26 cellular contexts compared by ENCODE assay signal in the genomic region with DNA sequence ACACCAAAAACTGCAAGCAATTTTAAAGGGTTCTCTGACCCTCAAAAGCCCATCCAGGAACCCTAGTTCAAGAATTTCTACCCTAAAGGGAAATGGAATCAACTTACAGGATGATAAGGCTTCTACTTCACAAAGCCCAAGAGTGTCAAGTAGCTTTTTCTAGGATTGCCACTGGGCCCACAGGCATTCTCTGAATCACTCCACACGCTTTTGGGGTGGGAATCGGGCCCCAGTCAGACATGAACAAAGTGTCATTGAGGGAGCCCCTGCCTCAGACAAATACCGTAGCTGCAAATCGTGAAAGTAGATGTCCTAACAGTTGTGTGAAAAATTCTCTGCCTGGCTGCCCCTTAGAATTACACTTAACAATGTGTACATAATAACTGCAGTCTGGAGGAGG. TPM values are rescaled to one million over a fixed set of nuclear protein-coding genes. Genes with fewer than 3 reads are reported as not detected.
"Had no signal": no experiment of that assay in that cellular context is flagged by ENCODE, and none has a peak within 500 bp of the region (broad histone marks: within the 10 kb centered on the region; RNA-seq: fewer than 3 reads in every experiment).

No MANE protein-coding gene starts in this region.

- H3K27me3 Mint-ChIP-seq: naive B cell; stimulated activated naive B cell treated with anti-CD40 and anti-IgM and Interleukin-4, amounts not matched to agents 10 μg/mL and 1 μg/mL and 100 μg/mL, for 72 hours; stimulated activated naive CD8-positive, alpha-beta T cell treated with anti-CD3 and anti-CD28 coated beads, Interleukin-15, Interleukin-2, amounts not matched to agents 100 ng/mL and 50 ng/mL, for 24 hours had no signal

- H3K4me1 Mint-ChIP-seq: immature natural killer cell; mesothelial cell of epicardium; naive B cell; neural progenitor cell; stimulated activated naive B cell treated with anti-CD40 and anti-IgM and Interleukin-4, amounts not matched to agents 10 μg/mL and 1 μg/mL and 100 μg/mL, for 72 hours had no signal

- DNase-seq: dermis blood vessel endothelial cell; effector memory CD4-positive, alpha-beta T cell; esophagus squamous epithelium; foreskin melanocyte; glutamatergic neuron; heart right ventricle; hippocampal formation; immature natural killer cell; islet precursor cell; mesenchymal stem cell; mucosa of descending colon; naive B cell; right cardiac atrium; sigmoid colon; stimulated activated naive B cell treated with anti-CD40 and anti-IgM and Interleukin-4, amounts not matched to agents 10 μg/mL and 1 μg/mL and 100 μg/mL, for 72 hours; thyroid gland; trophoblast cell had no signal

- FAIRE-seq: endothelial cell of umbilical vein had no signal

- H3K36me3 ChIP-seq: esophagus squamous epithelium, heart right ventricle, prostate gland, sigmoid colon, thyroid gland had no signal

- H3K4me3 ChIP-seq: coronary artery, esophagus squamous epithelium, heart right ventricle, mucosa of descending colon, neural progenitor cell, prostate gland, sigmoid colon, thyroid gland had no signal

- H3K4me2 ChIP-seq: neural progenitor cell had no signal

- H3K9ac ChIP-seq: neural progenitor cell had no signal

- H3K4me1 ChIP-seq: esophagus squamous epithelium, heart right ventricle, neural progenitor cell, prostate gland, sigmoid colon, thyroid gland had no signal

- H3K9me3 ChIP-seq: esophagus squamous epithelium, mucosa of descending colon, prostate gland, sigmoid colon, thyroid gland had no signal

- ATAC-seq: heart right ventricle; left lobe of liver; mucosa of descending colon; natural killer cell treated with Interleukin-12 subunit alpha and Interleukin-12 subunit beta and Interleukin-15 and Interleukin-18, amount 100 ng/mL, for 72 hours; right cardiac atrium; stimulated activated naive B cell treated with anti-CD40 and anti-IgM and Interleukin-4, amounts not matched to agents 10 μg/mL and 1 μg/mL and 100 μg/mL, for 72 hours had no signal

- H3K9me3 Mint-ChIP-seq: natural killer cell treated with Interleukin-12 subunit alpha and Interleukin-12 subunit beta and Interleukin-15 and Interleukin-18, amount 100 ng/mL, for 72 hours had no signal

- H3K27ac Mint-ChIP-seq: immature natural killer cell; mesothelial cell of epicardium; naive B cell; natural killer cell treated with Interleukin-12 subunit alpha and Interleukin-12 subunit beta and Interleukin-15 and Interleukin-18, amount 100 ng/mL, for 72 hours; neural progenitor cell; stimulated activated naive B cell treated with anti-CD40 and anti-IgM and Interleukin-4, amounts not matched to agents 10 μg/mL and 1 μg/mL and 100 μg/mL, for 72 hours; stimulated activated naive CD8-positive, alpha-beta T cell treated with anti-CD3 and anti-CD28 coated beads, Interleukin-15, Interleukin-2, amounts not matched to agents 100 ng/mL and 50 ng/mL, for 24 hours had no signal

- H3K36me3 Mint-ChIP-seq: immature natural killer cell; mesothelial cell of epicardium; naive B cell; natural killer cell treated with Interleukin-12 subunit alpha and Interleukin-12 subunit beta and Interleukin-15 and Interleukin-18, amount 100 ng/mL, for 72 hours had no signal

- H3K27me3 ChIP-seq: esophagus squamous epithelium, neural progenitor cell, sigmoid colon, thyroid gland had no signal

- H3K4me3 Mint-ChIP-seq: immature natural killer cell; mesothelial cell of epicardium; naive B cell; natural killer cell treated with Interleukin-12 subunit alpha and Interleukin-12 subunit beta and Interleukin-15 and Interleukin-18, amount 100 ng/mL, for 72 hours; neural progenitor cell; stimulated activated naive B cell treated with anti-CD40 and anti-IgM and Interleukin-4, amounts not matched to agents 10 μg/mL and 1 μg/mL and 100 μg/mL, for 72 hours; stimulated activated naive CD8-positive, alpha-beta T cell treated with anti-CD3 and anti-CD28 coated beads, Interleukin-15, Interleukin-2, amounts not matched to agents 100 ng/mL and 50 ng/mL, for 24 hours had no signal

- H3K27ac ChIP-seq: coronary artery, esophagus squamous epithelium, heart right ventricle, neural progenitor cell, prostate gland, thyroid gland had no signal

- H2AFZ ChIP-seq: neural progenitor cell had no signal

RNA-seq across cellular contexts. Expression of gene CHRDL1, which starts 36.8 kb away (rescaled TPM):
- total RNA-seq: dermis blood vessel endothelial cell; endothelial cell of umbilical vein; lung microvascular endothelial cell; natural killer cell treated with Interleukin-12 subunit alpha and Interleukin-12 subunit beta and Interleukin-15 and Interleukin-18, amount 100 ng/mL, for 72 hours had no signal
